In genomic region chr13:30520571-30520970, GRCh38 we compare ENCODE assay signal across 19 cellular contexts. TPM values are rescaled to one million over a fixed set of nuclear protein-coding genes. Genes with fewer than 3 reads are reported as not detected.
A peak's percentile ranks its signal among the peaks of the same experiment; 100 is the strongest.
DNase-seq lines count a peak whose midpoint lies in the region; ATAC-seq, FAIRE-seq and TF ChIP-seq lines count a peak whose summit lies in the region.
"Had no signal": no experiment of that assay in that cellular context is flagged by ENCODE, and none has a peak within 500 bp of the region (broad histone marks: within the 10 kb centered on the region; RNA-seq: fewer than 3 reads in every experiment).

No MANE protein-coding gene starts in this region.

- no peaks in the 10 kb centered on the region for H3K9me3 ChIP-seq in pancreas
- H3K9me3 ChIP-seq: body of pancreas, vagina had no signal

- H3K27ac ChIP-seq in pancreas, result no peak overlapping the region
- H3K27ac ChIP-seq: body of pancreas, vagina had no signal

- no peak for TF ChIP-seq CTCF in AG09309 (IDR thresholded peaks at IDR 0.05; ENCODE audit: control insufficient read depth, insufficient read depth, low read depth, low read length, missing control alignments)
- TF ChIP-seq CTCF in astrocyte of the spinal cord (IDR thresholded peaks at IDR 0.05; ENCODE audit: low read depth, low read length), result no peak
- no peak for TF ChIP-seq CTCF in pancreas (IDR thresholded peaks at IDR 0.05)

- H3K27me3 ChIP-seq in pancreas, result no peaks in the 10 kb centered on the region
- H3K27me3 ChIP-seq: body of pancreas, vagina had no signal

- in situ Hi-C loops in astrocyte of the spinal cord (cut with HindIII; ENCODE audit: low sequenced_read_pairs), result no loop called here

- intact Hi-C loops in pancreas (cut with DNase I), result no loop called here

- no peak for ATAC-seq in pancreas
- ATAC-seq: activated CD4-positive, CD25-positive, alpha-beta regulatory T cell treated with anti-CD3 and anti-CD28 coated beads, Interleukin-2, amount 50 U/mL, for 24 hours; body of pancreas; naive thymus-derived CD4-positive, alpha-beta T cell; Panc1; T-helper 17 cell had no signal

- 90 to 95% methylated on average over 4 of the region's 4 CpGs for WGBS in pancreas, 2 donors

- no peaks in the 10 kb centered on the region for H3K36me3 ChIP-seq in pancreas
- H3K36me3 ChIP-seq: vagina had no signal

- H3K4me3 ChIP-seq in AG09309 (ENCODE audit: control insufficient read depth, low read depth, low read length), result no peak overlapping the region
- no peak overlapping the region for H3K4me3 ChIP-seq in astrocyte of the spinal cord (ENCODE audit: low read depth, low read length)
- H3K4me3 ChIP-seq in pancreas, result no peak overlapping the region
- H3K4me3 ChIP-seq: body of pancreas, vagina had no signal

- no peak for FAIRE-seq in pancreas (lab: Jason Lieb, UNC)

- peak; percentile 57 for DNase-seq in AG09309 (ENCODE audit: low read depth)
- peak; percentile 65 for DNase-seq in HT1080 (ENCODE audit: low read depth)
- peak; percentile 32 for DNase-seq in astrocyte of the spinal cord (ENCODE audit: low read depth, low spot score)
- peak; percentile 65 for DNase-seq in iris pigment epithelial cell (ENCODE audit: low read depth)
- DNase-seq in NCI-H1930 (lab: John Stamatoyannopoulos, UW), result no peak
- DNase-seq in NK-92 treated with Interleukin-12 subunit alpha and Interleukin-12 subunit beta, amount 100 ng/mL, for 24 hours (lab: John Stamatoyannopoulos, UW), result no peak
- no peak for DNase-seq in stimulated activated CD4-positive, alpha-beta T cell treated with anti-CD3 and anti-CD28 coated beads, Interleukin-4, amount 100 ng/mL, for 1 hour
- no peak for DNase-seq in pancreas
- DNase-seq: activated gamma-delta T cell treated with Interleukin-2 at 50 U/mL for 16 hours; body of pancreas; foreskin melanocyte; naive thymus-derived CD4-positive, alpha-beta T cell; NCI-H2029; NCI-H526; stimulated activated CD4-positive, alpha-beta T cell treated with anti-CD3 and anti-CD28 coated beads, Interleukin-15, amount 100 ng/mL, for 24 hours; T-helper 17 cell had no signal

- H3K4me1 ChIP-seq in pancreas, result no peaks in the 10 kb centered on the region
- H3K4me1 ChIP-seq: body of pancreas, vagina had no signal

RNA-seq across cellular contexts. Expression of gene HMGB1, which starts 54.8 kb away (rescaled TPM):
- 667 and 727 TPM in 2 replicates for total RNA-seq in HT1080 (2014; rRNA removed; shearing (Covaris generic))
- 650 and 795 TPM in 2 replicates for polyA plus RNA-seq in HT1080 (2015; cell fraction: cytosol; rRNA removed)
- 668 and 716 TPM in 2 replicates for polyA plus RNA-seq in HT1080 (2015; cell fraction: nucleus; rRNA removed)
- total RNA-seq in pancreas, result 100 to 1,000 TPM in 1 of 6 donors, 10 to 100 TPM in 5; 53.5 to 116 (median 75.7) TPM
- polyA plus RNA-seq in pancreas, result 100 to 1,000 TPM; 101 to 196 TPM

Comparison
In these comparisons a context has a peak if more than half of its experiments do, and no peak if none do; other contexts are left out.
1. DNase-seq: peak in AG09309 (single experiment), HT1080 (single experiment), astrocyte of the spinal cord (single experiment) and iris pigment epithelial cell (single experiment); none in NCI-H1930 (0 of 2), NK-92 treated with Interleukin-12 subunit alpha and Interleukin-12 subunit beta, amount 100 ng/mL, for 24 hours (single experiment), stimulated activated CD4-positive, alpha-beta T cell treated with anti-CD3 and anti-CD28 coated beads, Interleukin-4, amount 100 ng/mL, for 1 hour (single experiment) and pancreas (0 of 6).